In genomic region chr14:76287063-76287462, GRCh38 we compare ENCODE assay signal across 19 cellular contexts.
DNase-seq lines count a peak whose midpoint lies in the region; ATAC-seq, FAIRE-seq and TF ChIP-seq lines count a peak whose summit lies in the region.
"Had no signal": no experiment of that assay in that cellular context is flagged by ENCODE, and none has a peak within 500 bp of the region (broad histone marks: within the 10 kb centered on the region; RNA-seq: fewer than 3 reads in every experiment).

No MANE protein-coding gene starts in this region.

- peaks cover 5 to 11% of the 10 kb centered on the region in 2 donors for H3K27me3 Mint-ChIP-seq in effector memory CD8-positive, alpha-beta T cell

- FAIRE-seq in TTC549 (lab: Jason Lieb, UNC) (peak; percentile 42), endometrium (lab: Jason Lieb, UNC) (peak; percentile 83), pancreas (lab: Jason Lieb, UNC) (peak; percentile 96)
- FAIRE-seq: GM12878 had no signal

- H3K4me3 ChIP-seq in pancreas (no peak overlapping the region), ovary (no peak overlapping the region)
- H3K4me3 ChIP-seq: BLaER1, GM12878, GM23338 had no signal

- H3K4me3 Mint-ChIP-seq in effector memory CD8-positive, alpha-beta T cell, result no peak overlapping the region
- H3K4me3 Mint-ChIP-seq: B cell; CD4-positive, CD25-positive, alpha-beta regulatory T cell; CD8-positive, alpha-beta T cell; GM23338; H9 had no signal

- TF ChIP-seq EP300 in ovary (IDR thresholded peaks at IDR 0.05), result no peak

- no peak for ATAC-seq in pancreas
- ATAC-seq in effector memory CD8-positive, alpha-beta T cell (replicated peaks), result no peak
- ATAC-seq: CD8-positive, alpha-beta T cell; GM12878; GM23338; HCT116 had no signal

- no peaks in the 10 kb centered on the region for H3K4me1 Mint-ChIP-seq in effector memory CD8-positive, alpha-beta T cell (ENCODE audit: low read depth in 2 of 2)
- H3K4me1 Mint-ChIP-seq: B cell; CD4-positive, CD25-positive, alpha-beta regulatory T cell; GM23338; H9 had no signal

- WGBS in pancreas, 2 donors, result 87 to 97% methylated on average over 1 of the region's 1 CpG
- WGBS in ovary, 3 donors, result 78 to 81% (median 80%) methylated on average over 1 of the region's 1 CpG

- H3K27me3 ChIP-seq in pancreas (no peaks in the 10 kb centered on the region), ovary (no peaks in the 10 kb centered on the region)
- H3K27me3 ChIP-seq: BLaER1 had no signal

- DNase-seq in pancreas (no peak), ovary (no peak), NCI-H524 (lab: John Stamatoyannopoulos, UW) (no peak)
- no peak for DNase-seq in effector memory CD8-positive, alpha-beta T cell
- DNase-seq: Caco-2; CD4-positive, CD25-positive, alpha-beta regulatory T cell; CD8-positive, alpha-beta T cell; DMS153; DND-41; GDM1; H9 had no signal

- no peaks in the 10 kb centered on the region for H3K36me3 ChIP-seq in pancreas
- no peaks in the 10 kb centered on the region for H3K36me3 ChIP-seq in ovary
- H3K36me3 ChIP-seq: BLaER1 had no signal

- TF ChIP-seq CTCF in pancreas (IDR thresholded peaks at IDR 0.05), result no peak
- no peak for TF ChIP-seq CTCF in ovary (IDR thresholded peaks at IDR 0.05)

- H3K4me1 ChIP-seq in pancreas (no peaks in the 10 kb centered on the region), ovary (ENCODE audit: insufficient read depth) (no peaks in the 10 kb centered on the region)
- H3K4me1 ChIP-seq: BLaER1, Caco-2 had no signal

- intact Hi-C loops in pancreas (cut with DNase I), result no loop called here
- intact Hi-C loops in ovary (cut with DNase I), result no loop called here

- H3K27ac Mint-ChIP-seq in effector memory CD8-positive, alpha-beta T cell, result no peak overlapping the region
- H3K27ac Mint-ChIP-seq: B cell; CD4-positive, CD25-positive, alpha-beta regulatory T cell; CD8-positive, alpha-beta T cell; GM23338; H9 had no signal

- H3K36me3 Mint-ChIP-seq in effector memory CD8-positive, alpha-beta T cell (ENCODE audit: insufficient read depth), result no peaks in the 10 kb centered on the region
- H3K36me3 Mint-ChIP-seq: CD4-positive, CD25-positive, alpha-beta regulatory T cell; CD8-positive, alpha-beta T cell had no signal

- no peak for TF ChIP-seq POLR2A in ovary (IDR thresholded peaks at IDR 0.05)

- no peaks in the 10 kb centered on the region for H3K9me3 Mint-ChIP-seq in effector memory CD8-positive, alpha-beta T cell
- H3K9me3 Mint-ChIP-seq: CD8-positive, alpha-beta T cell; GM23338; H9 had no signal

- no peak overlapping the region for H3K27ac ChIP-seq in pancreas
- no peak overlapping the region for H3K27ac ChIP-seq in ovary
- H3K27ac ChIP-seq: BLaER1, C4-2B had no signal

- H3K9me3 ChIP-seq in pancreas (no peaks in the 10 kb centered on the region), ovary (no peaks in the 10 kb centered on the region)
- H3K9me3 ChIP-seq: BLaER1, Caco-2 had no signal
